8 cellular contexts compared by ENCODE assay signal in genomic region chr20:52192296-52193007, GRCh38. TPM values are rescaled to one million over a fixed set of nuclear protein-coding genes. Genes with fewer than 3 reads are reported as not detected.
DNase-seq lines count a peak whose midpoint lies in the region; ATAC-seq and TF ChIP-seq lines count a peak whose summit lies in the region.

No MANE protein-coding gene starts in this region.

- H3K27ac ChIP-seq in RWPE1, result peak overlapping the region; percentile 93
- H3K27ac ChIP-seq in effector memory CD4-positive, alpha-beta T cell (ENCODE audit: insufficient read depth, low read length, poor library complexity, severe bottlenecking), result peak overlapping the region; percentile 72
- peak overlapping the region; percentile 31 for H3K27ac ChIP-seq in urinary bladder (ENCODE audit: low read depth)

- no peaks in the 10 kb centered on the region for H3K9me3 ChIP-seq in effector memory CD4-positive, alpha-beta T cell (ENCODE audit: control insufficient read depth, low read length)

- peaks cover 3% of the 10 kb centered on the region for H3K4me1 ChIP-seq in effector memory CD4-positive, alpha-beta T cell (ENCODE audit: control insufficient read depth, insufficient read depth, low read length, poor library complexity, severe bottlenecking)
- no peaks in the 10 kb centered on the region for H3K4me1 ChIP-seq in urinary bladder (ENCODE audit: insufficient read depth)

- CTCF ChIA-PET in RWPE1 (lab: Yijun Ruan, JAX), result interaction anchor here (0.5 to 1.8 kb wide), 7 partner anchors 9 to 1618 kb away, joined by 3 to 7 read pairs (median 5); no protein-coding TSS in a partner anchor

- H3K27me3 ChIP-seq in effector memory CD4-positive, alpha-beta T cell (replicated peaks; ENCODE audit: control insufficient read depth, insufficient read depth, low read length, poor library complexity, severe bottlenecking), result no peaks in the 10 kb centered on the region

- POLR2A ChIA-PET in RWPE1 (lab: Yijun Ruan, JAX; ENCODE audit: low non-redundant PET), result no interaction called here

- no peaks in the 10 kb centered on the region for H3K36me3 ChIP-seq in effector memory CD4-positive, alpha-beta T cell (ENCODE audit: control insufficient read depth, insufficient read depth, low read length)
- H3K36me3 ChIP-seq in urinary bladder (ENCODE audit: insufficient read depth), result no peaks in the 10 kb centered on the region

- TF ChIP-seq CTCF in RWPE1 (conservative IDR thresholded peaks at IDR 0.05; ENCODE audit: low read depth), result no peak

- ATAC-seq in GM21367 (IDR thresholded peaks at IDR 0.05; ENCODE audit: unreplicated experiment) (peak; percentile 52), HG03571 (IDR thresholded peaks at IDR 0.05; ENCODE audit: unreplicated experiment) (peak; percentile 53)

- H3K4me3 ChIP-seq in effector memory CD4-positive, alpha-beta T cell (ENCODE audit: insufficient read depth, low read depth, low read length, poor library complexity, severe bottlenecking), result peak overlapping the region; percentile 97
- H3K4me3 ChIP-seq in urinary bladder (ENCODE audit: low read depth, low read length), result peak overlapping the region; percentile 90

- DNase-seq in NCI-H2171 treated with DMSO at 0.1 percent for 48 hours (lab: John Stamatoyannopoulos, UW) (peak; percentile 54), NCI-H2171 (lab: John Stamatoyannopoulos, UW) (no peak), RWPE1 (ENCODE audit: low spot score) (peak; percentile 50), midbrain (lab: John Stamatoyannopoulos, UW) (peak; percentile 60)
- DNase-seq in effector memory CD4-positive, alpha-beta T cell, result no peak

- WGBS in urinary bladder, result 14% methylated on average over 16 of the region's 16 CpGs

RNA-seq across cellular contexts. Expression of gene ZFP64, which starts 0.9 kb away (rescaled TPM):
- total RNA-seq in urinary bladder, result 18.1 TPM
- polyA plus RNA-seq in urinary bladder, result 10.1 TPM

Comparison
In these comparisons a context has a peak if more than half of its experiments do, and no peak if none do; other contexts are left out.
1. DNase-seq: peak in NCI-H2171 treated with DMSO at 0.1 percent for 48 hours (single experiment), RWPE1 (single experiment) and midbrain (single experiment); none in NCI-H2171 (single experiment) and effector memory CD4-positive, alpha-beta T cell (0 of 3).
2. H3K27ac ChIP-seq: peak in every context shown above with its lines; median percentile 93 in RWPE1; 72 in effector memory CD4-positive, alpha-beta T cell; 31 in urinary bladder.